ENCODE assay signal across 9 cellular contexts in genomic region chr1:83905315-83905907, GRCh38.
A peak's percentile ranks its signal among the peaks of the same experiment; 100 is the strongest.
DNase-seq lines count a peak whose midpoint lies in the region; ATAC-seq and TF ChIP-seq lines count a peak whose summit lies in the region.
"Had no signal": no experiment of that assay in that cellular context is flagged by ENCODE, and none has a peak within 500 bp of the region (broad histone marks: within the 10 kb centered on the region; RNA-seq: fewer than 3 reads in every experiment).

No MANE protein-coding gene starts in this region.

- H3K4me1 Mint-ChIP-seq in neural crest cell, result no peaks in the 10 kb centered on the region

- H3K36me3 Mint-ChIP-seq in neural crest cell (ENCODE audit: low read depth), result no peaks in the 10 kb centered on the region
- H3K36me3 Mint-ChIP-seq: activated naive CD4-positive, alpha-beta T cell treated with anti-CD3 and anti-CD28 coated beads, Interleukin-2, amount 50 U/mL, for 72 hours had no signal

- H3K27me3 ChIP-seq in cardiac muscle cell, result no peaks in the 10 kb centered on the region
- no peaks in the 10 kb centered on the region for H3K27me3 ChIP-seq in brain microvascular endothelial cell (replicated peaks)

- no peaks in the 10 kb centered on the region for H3K9me3 Mint-ChIP-seq in neural crest cell
- H3K9me3 Mint-ChIP-seq: activated naive CD4-positive, alpha-beta T cell treated with anti-CD3 and anti-CD28 coated beads, Interleukin-2, amount 50 U/mL, for 72 hours had no signal

- H3K4me3 Mint-ChIP-seq in neural crest cell, result no peak overlapping the region

- in situ Hi-C loops in brain microvascular endothelial cell (cut with HindIII; ENCODE audit: low pct_ligation_motif_present, low sequenced_read_pairs), result loop anchor here (25.0 kb wide), 1 partner anchor 707 kb away; no protein-coding TSS in a partner anchor

- DNase-seq in cardiac muscle cell (ENCODE audit: low read depth in 1 of 2, low spot score in 1 of 2) (peak; percentile 45 to 46), cardiac septum (ENCODE audit: low spot score) (no peak), NCI-H128 (lab: John Stamatoyannopoulos, UW; ENCODE audit: unreplicated experiment) (peak; percentile 21), brain microvascular endothelial cell (peak; percentile 16), neural crest cell (ENCODE audit: low read depth, low spot score) (no peak), OCI-M2 (lab: John Stamatoyannopoulos, UW; ENCODE audit: unreplicated experiment) (no peak), NCI-H226 (no peak)

- H3K27ac ChIP-seq in cardiac muscle cell (no peak overlapping the region), brain microvascular endothelial cell (no peak overlapping the region)

- TF ChIP-seq CTCF in cardiac muscle cell (IDR thresholded peaks at IDR 0.05; ENCODE audit: low read depth, low read length), result peak; percentile 60
- TF ChIP-seq CTCF in brain microvascular endothelial cell (IDR thresholded peaks at IDR 0.05; ENCODE audit: low read depth, low read length, missing control alignments), result peak; percentile 63
- peak; percentile 87 for TF ChIP-seq CTCF in neural crest cell (conservative IDR thresholded peaks at IDR 0.05)

- no peaks in the 10 kb centered on the region for H3K36me3 ChIP-seq in cardiac muscle cell
- H3K36me3 ChIP-seq in brain microvascular endothelial cell (replicated peaks), result no peaks in the 10 kb centered on the region

- no peaks in the 10 kb centered on the region for H3K4me1 ChIP-seq in cardiac muscle cell (ENCODE audit: low read depth)

- intact Hi-C loops in cardiac septum (cut with DNase I), result no loop called here

- H3K4me3 ChIP-seq in cardiac muscle cell (no peak overlapping the region), brain microvascular endothelial cell (ENCODE audit: low read depth, low read length) (no peak overlapping the region)

- H3K27me3 Mint-ChIP-seq in neural crest cell (ENCODE audit: low read depth), result no peaks in the 10 kb centered on the region

- no peaks in the 10 kb centered on the region for H3K9me3 ChIP-seq in cardiac muscle cell (ENCODE audit: low read depth)

- ATAC-seq in GM21515 (IDR thresholded peaks at IDR 0.05; ENCODE audit: unreplicated experiment), result no peak
- ATAC-seq: activated naive CD4-positive, alpha-beta T cell treated with anti-CD3 and anti-CD28 coated beads, Interleukin-2, amount 50 U/mL, for 72 hours had no signal

- H3K27ac Mint-ChIP-seq in neural crest cell (ENCODE audit: unreplicated experiment), result no peak overlapping the region
- H3K27ac Mint-ChIP-seq: activated naive CD4-positive, alpha-beta T cell treated with anti-CD3 and anti-CD28 coated beads, Interleukin-2, amount 50 U/mL, for 72 hours had no signal

Comparison
In these comparisons a context has a peak if more than half of its experiments do, and no peak if none do; other contexts are left out.
1. DNase-seq: peak in cardiac muscle cell (2 of 2), NCI-H128 (single experiment) and brain microvascular endothelial cell (single experiment); none in cardiac septum (single experiment), neural crest cell (single experiment), OCI-M2 (single experiment) and NCI-H226 (single experiment).
2. Peak in every context shown above with its lines, with median percentiles within 50 percentile points of each other: CTCF ChIP-seq.